In the genomic region with DNA sequence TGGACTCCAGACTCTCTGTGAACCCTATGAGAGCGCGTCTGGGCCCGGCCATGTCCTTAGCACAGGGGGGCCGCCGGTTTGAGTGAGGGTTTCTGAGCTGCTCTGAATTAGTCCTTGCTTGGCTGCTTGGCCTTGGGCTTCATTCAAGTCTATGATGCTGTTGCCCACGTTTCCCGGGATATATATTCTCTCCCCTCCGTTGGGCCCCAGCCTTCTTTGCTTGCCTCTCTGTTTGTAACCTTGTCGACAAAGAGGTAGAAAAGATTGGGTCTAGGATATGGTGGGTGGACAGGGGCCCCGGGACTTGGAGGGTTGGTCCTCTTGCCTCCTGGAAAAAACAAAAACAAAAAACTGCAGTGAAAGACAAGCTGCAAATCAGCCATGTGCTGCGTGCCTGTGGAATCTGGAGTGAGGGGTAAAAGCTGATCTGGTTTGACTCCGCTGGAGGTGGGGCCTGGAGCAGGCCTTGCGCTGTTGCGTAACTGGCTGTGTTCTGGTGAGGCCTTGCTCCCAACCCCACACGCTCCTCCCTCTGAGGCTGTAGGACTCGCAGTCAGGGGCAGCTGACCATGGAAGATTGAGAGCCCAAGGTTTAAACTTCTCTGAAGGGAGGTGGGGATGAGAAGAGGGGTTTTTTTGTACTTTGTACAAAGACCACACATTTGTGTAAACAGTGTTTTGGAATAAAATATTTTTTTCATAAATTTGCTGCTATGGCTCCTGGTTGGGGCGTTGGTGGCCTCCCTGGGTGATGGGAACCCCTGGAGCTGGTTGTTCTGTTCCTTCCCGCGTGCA, we compare ENCODE assay signal across 9 cellular contexts. TPM values are rescaled to one million over a fixed set of nuclear protein-coding genes. Genes with fewer than 3 reads are reported as not detected.
A peak's percentile ranks its signal among the peaks of the same experiment; 100 is the strongest.
DNase-seq lines count a peak whose midpoint lies in the region; TF ChIP-seq lines count a peak whose summit lies in the region.
"Had no signal": no experiment of that assay in that cellular context is flagged by ENCODE, and none has a peak within 500 bp of the region (broad histone marks: within the 10 kb centered on the region; RNA-seq: fewer than 3 reads in every experiment).

No MANE protein-coding gene starts in this region.

- H3K27me3 ChIP-seq in effector memory CD4-positive, alpha-beta T cell (replicated peaks; ENCODE audit: control insufficient read depth, insufficient read depth, low read length, poor library complexity, severe bottlenecking) = no peaks in the 10 kb centered on the region
- no peaks in the 10 kb centered on the region for H3K27me3 ChIP-seq in thymus (ENCODE audit: control insufficient read depth, insufficient read depth)

- no TSS peak for BruUV-seq in OCI-LY7 (replicated peaks; lab: Mats Ljungman, UMichigan)

- POLR2A ChIA-PET in OCI-LY7 (lab: Charles Lee) = no interaction called here

- peak overlapping the region; percentile 48 for H3K4me3 Mint-ChIP-seq in T-helper 1 cell treated with Interleukin-12 subunit alpha and Interleukin-12 subunit beta and Interleukin-4 antibody, amounts not matched to agents 30 μg/mL and 1 μg/mL, for 36 hours

- no peaks in the 10 kb centered on the region for H4K20me1 ChIP-seq in OCI-LY7 (ENCODE audit: insufficient read depth, low read length)

- H3K9me2 ChIP-seq in OCI-LY7 (ENCODE audit: insufficient read depth, low read length) = no peaks in the 10 kb centered on the region

- no peak for TF ChIP-seq CTCF in OCI-LY7 (conservative IDR thresholded peaks at IDR 0.05; ENCODE audit: low read length)

- no peak overlapping the region for H2AFZ ChIP-seq in OCI-LY7 (ENCODE audit: low read length)

- intact Hi-C loops in OCI-LY7 (cut with micrococcal nuclease; ENCODE audit: unreplicated experiment) = no loop called here

- CTCF ChIA-PET in OCI-LY7 (lab: Charles Lee; ENCODE audit: unreplicated experiment) = no interaction called here

- no peak overlapping the region for H3K27ac ChIP-seq in OCI-LY7 (ENCODE audit: low read depth, low read length, poor library complexity, severe bottlenecking)
- peak overlapping the region; percentile 58 for H3K27ac ChIP-seq in effector memory CD4-positive, alpha-beta T cell (ENCODE audit: insufficient read depth, low read length, poor library complexity, severe bottlenecking)
- peak overlapping the region; percentile 92 for H3K27ac ChIP-seq in thymus (ENCODE audit: low read depth)
- H3K27ac ChIP-seq: C4-2B had no signal

- H3K4me2 ChIP-seq in OCI-LY7 (ENCODE audit: low read length) = peak overlapping the region; percentile 60; the same call in 1 of the 2 replicates

- peaks cover 54% of the 10 kb centered on the region for H3K36me3 Mint-ChIP-seq in T-helper 1 cell treated with Interleukin-12 subunit alpha and Interleukin-12 subunit beta and Interleukin-4 antibody, amounts not matched to agents 30 μg/mL and 1 μg/mL, for 36 hours (ENCODE audit: low read depth)

- no peaks in the 10 kb centered on the region for H3K9me3 ChIP-seq in OCI-LY7 (ENCODE audit: low read length)
- H3K9me3 ChIP-seq in effector memory CD4-positive, alpha-beta T cell (ENCODE audit: control insufficient read depth, low read length) = no peaks in the 10 kb centered on the region
- no peaks in the 10 kb centered on the region for H3K9me3 ChIP-seq in thymus (ENCODE audit: control insufficient read depth)

- peaks cover 51% of the 10 kb centered on the region for H3K4me1 Mint-ChIP-seq in T-helper 1 cell treated with Interleukin-12 subunit alpha and Interleukin-12 subunit beta and Interleukin-4 antibody, amounts not matched to agents 30 μg/mL and 1 μg/mL, for 36 hours (ENCODE audit: low read depth)

- no peak for DNase-seq in T-helper 1 cell
- DNase-seq in OCI-LY7 (ENCODE audit: low spot score) = no peak
- DNase-seq in effector memory CD4-positive, alpha-beta T cell = no peak
- peak; percentile 89 for DNase-seq in medulla oblongata (ENCODE audit: extremely low spot score)
- no peak for DNase-seq in NCI-H1930 (lab: John Stamatoyannopoulos, UW)
- DNase-seq in NCI-H1048 (lab: John Stamatoyannopoulos, UW) = no peak

- no peaks in the 10 kb centered on the region for H3K36me3 ChIP-seq in OCI-LY7 (ENCODE audit: insufficient read depth, low read length)
- peaks cover 45% of the 10 kb centered on the region for H3K36me3 ChIP-seq in effector memory CD4-positive, alpha-beta T cell (ENCODE audit: control insufficient read depth, insufficient read depth, low read length)
- peaks cover 34% of the 10 kb centered on the region for H3K36me3 ChIP-seq in thymus (ENCODE audit: control insufficient read depth, insufficient read depth)

- H3K27me3 Mint-ChIP-seq in T-helper 1 cell treated with Interleukin-12 subunit alpha and Interleukin-12 subunit beta and Interleukin-4 antibody, amounts not matched to agents 30 μg/mL and 1 μg/mL, for 36 hours (ENCODE audit: low read depth) = no peaks in the 10 kb centered on the region

- H3K79me2 ChIP-seq in OCI-LY7 (ENCODE audit: insufficient read depth, low read depth, low read length) = no peaks in the 10 kb centered on the region

- H3K27ac Mint-ChIP-seq in T-helper 1 cell treated with Interleukin-12 subunit alpha and Interleukin-12 subunit beta and Interleukin-4 antibody, amounts not matched to agents 30 μg/mL and 1 μg/mL, for 36 hours = peak overlapping the region; percentile 83

- H3K4me3 ChIP-seq in OCI-LY7 (ENCODE audit: low read depth, low read length, poor library complexity, severe bottlenecking) = no peak overlapping the region
- no peak overlapping the region for H3K4me3 ChIP-seq in effector memory CD4-positive, alpha-beta T cell (ENCODE audit: insufficient read depth, low read depth, low read length, poor library complexity, severe bottlenecking)
- no peak overlapping the region for H3K4me3 ChIP-seq in thymus (ENCODE audit: low read length)

- 77% methylated on average over 19 of the region's 19 CpGs for WGBS in thymus

- H3K4me1 ChIP-seq in OCI-LY7 (ENCODE audit: insufficient read depth, low read length, poor library complexity, severe bottlenecking) = peaks cover 34% of the 10 kb centered on the region
- H3K4me1 ChIP-seq in effector memory CD4-positive, alpha-beta T cell (ENCODE audit: control insufficient read depth, insufficient read depth, low read length, poor library complexity, severe bottlenecking) = peaks cover 44% of the 10 kb centered on the region
- peaks cover 48% of the 10 kb centered on the region for H3K4me1 ChIP-seq in thymus (ENCODE audit: control insufficient read depth, insufficient read depth, low read length)

- no peaks in the 10 kb centered on the region for H3K9me3 Mint-ChIP-seq in T-helper 1 cell treated with Interleukin-12 subunit alpha and Interleukin-12 subunit beta and Interleukin-4 antibody, amounts not matched to agents 30 μg/mL and 1 μg/mL, for 36 hours

RNA-seq across cellular contexts. Expression of gene STAT5A, which starts 23.1 kb away (rescaled TPM):
- 1.9 and 3.8 TPM in 2 replicates for total RNA-seq in OCI-LY7 (2014; rRNA removed; shearing (Covaris generic))
- 7.9 TPM in 2 replicates for total RNA-seq in OCI-LY7 (2022)
- 37.6 TPM for polyA plus RNA-seq in thymus

RNA-seq across cellular contexts. Expression of gene STAT5B, which starts 35.2 kb away (rescaled TPM):
- 32.4 and 33.3 TPM in 2 replicates for total RNA-seq in OCI-LY7 (2014; rRNA removed; shearing (Covaris generic))
- total RNA-seq in OCI-LY7 (2022) = 46.7 and 50.5 TPM in 2 replicates
- polyA plus RNA-seq in thymus = 51.6 TPM
